ENCODE assay signal across 23 cellular contexts in the genomic region with DNA sequence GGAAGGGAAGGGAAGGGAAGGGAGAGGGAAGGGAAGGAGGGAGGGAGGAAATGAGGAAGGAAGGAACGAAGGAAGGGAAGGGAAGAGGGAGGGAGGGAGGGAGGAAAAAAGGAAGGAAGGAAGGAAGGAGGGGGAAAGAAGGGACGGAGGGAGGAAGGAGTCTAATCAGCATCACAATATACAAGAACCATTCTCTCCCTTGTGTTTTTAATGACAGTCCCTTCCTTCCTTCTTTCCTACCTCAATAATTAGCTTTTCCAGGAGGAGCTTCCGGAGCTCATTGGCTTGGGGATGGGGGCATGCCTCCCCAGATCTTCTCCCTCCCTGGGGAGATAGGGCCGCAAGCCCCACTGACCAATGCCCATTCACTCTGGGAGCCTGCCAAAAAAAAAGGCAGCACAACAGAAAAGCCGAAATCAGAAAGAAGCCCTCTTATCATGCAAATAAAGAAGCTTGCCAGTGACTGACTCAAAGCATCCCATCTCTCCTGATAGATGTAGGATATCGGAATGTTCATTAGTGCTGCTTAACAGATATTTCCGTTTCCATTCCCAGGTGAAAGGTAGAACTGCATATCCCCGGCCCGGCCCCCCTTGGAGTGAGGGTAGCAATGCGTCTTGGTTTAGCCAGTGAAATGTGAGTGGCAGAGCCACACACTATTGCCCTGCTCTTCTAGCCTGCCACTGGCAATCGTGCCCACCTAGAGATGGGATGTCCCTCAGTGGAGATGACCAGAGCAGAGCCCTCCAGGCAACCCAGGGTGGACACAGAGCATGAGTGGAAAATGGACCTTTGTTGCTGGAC.
"Had no signal": no experiment of that assay in that cellular context is flagged by ENCODE, and none has a peak within 500 bp of the region (broad histone marks: within the 10 kb centered on the region; RNA-seq: fewer than 3 reads in every experiment).

No MANE protein-coding gene starts in this region.

- H3K36me3 ChIP-seq: tibial nerve had no signal

- ATAC-seq: activated T-cell treated with anti-CD3 and anti-CD28 coated beads, Interleukin-2, amount 50 U/mL, for 72 hours; esophagus mucosa; left ventricle myocardium superior; natural killer cell treated with Interleukin-12 subunit alpha and Interleukin-12 subunit beta and Interleukin-15 and Interleukin-18, amount 100 ng/mL, for 72 hours; sciatic nerve; stimulated activated effector memory CD8-positive, alpha-beta T cell treated with anti-CD3 and anti-CD28 coated beads, Interleukin-12 subunit alpha, Interleukin-12 subunit beta, amount 100 ng/mL, for 72 hours; stimulated activated naive CD8-positive, alpha-beta T cell treated with anti-CD3 and anti-CD28 coated beads, Interleukin-15, amount 100 ng/mL, for 72 hours had no signal

- H3K9me3 Mint-ChIP-seq: activated CD4-positive, alpha-beta memory T cell treated with anti-CD3 and anti-CD28 coated beads for 36 hours; natural killer cell treated with Interleukin-12 subunit alpha and Interleukin-12 subunit beta and Interleukin-15 and Interleukin-18, amount 100 ng/mL, for 72 hours; stimulated activated effector memory CD8-positive, alpha-beta T cell treated with anti-CD3 and anti-CD28 coated beads, Interleukin-12 subunit alpha, Interleukin-12 subunit beta, amount 100 ng/mL, for 72 hours; stimulated activated naive CD8-positive, alpha-beta T cell treated with anti-CD3 and anti-CD28 coated beads, Interleukin-15, amount 100 ng/mL, for 72 hours had no signal

- H3K4me3 ChIP-seq: tibial nerve had no signal

- H3K27ac ChIP-seq: tibial nerve had no signal

- H3K36me3 Mint-ChIP-seq: activated CD4-positive, alpha-beta memory T cell treated with anti-CD3 and anti-CD28 coated beads for 36 hours; brain; natural killer cell treated with Interleukin-12 subunit alpha and Interleukin-12 subunit beta and Interleukin-15 and Interleukin-18, amount 100 ng/mL, for 72 hours; stimulated activated effector memory CD8-positive, alpha-beta T cell treated with anti-CD3 and anti-CD28 coated beads, Interleukin-12 subunit alpha, Interleukin-12 subunit beta, amount 100 ng/mL, for 72 hours had no signal

- DNase-seq: activated CD4-positive, alpha-beta memory T cell treated with anti-CD3 and anti-CD28 coated beads for 36 hours; activated CD4-positive, alpha-beta T cell treated with anti-CD3 and anti-CD28 coated beads for 48 hours; activated CD4-positive, CD25-positive, alpha-beta regulatory T cell; activated effector memory CD4-positive, alpha-beta T cell treated with Interleukin-2 at 50 U/mL for 16 hours; activated naive CD4-positive, alpha-beta T cell treated with anti-CD3 and anti-CD28 coated beads, Interleukin-2, amount 50 U/mL, for 16 hours; activated T-cell treated with anti-CD3 and anti-CD28 coated beads, Interleukin-2, amount 50 U/mL, for 72 hours; anterior cingulate cortex; dermis blood vessel endothelial cell; effector memory CD4-positive, alpha-beta T cell; foreskin melanocyte; left ventricle myocardium superior; mammary epithelial cell; midbrain; small intestine; stimulated activated CD4-positive, alpha-beta T cell treated with anti-CD3 and anti-CD28 coated beads, Interleukin-2, amount 100 ng/mL, for 24 hours; stimulated activated naive CD8-positive, alpha-beta T cell treated with anti-CD3 and anti-CD28 coated beads, Interleukin-15, amount 100 ng/mL, for 72 hours; T-helper 9 cell had no signal

- H3K4me1 ChIP-seq: tibial nerve had no signal

- H3K27ac Mint-ChIP-seq: activated CD4-positive, alpha-beta memory T cell treated with anti-CD3 and anti-CD28 coated beads for 36 hours; activated T-cell treated with anti-CD3 and anti-CD28 coated beads, Interleukin-2, amount 50 U/mL, for 72 hours; brain; natural killer cell treated with Interleukin-12 subunit alpha and Interleukin-12 subunit beta and Interleukin-15 and Interleukin-18, amount 100 ng/mL, for 72 hours; stimulated activated effector memory CD8-positive, alpha-beta T cell treated with anti-CD3 and anti-CD28 coated beads, Interleukin-12 subunit alpha, Interleukin-12 subunit beta, amount 100 ng/mL, for 72 hours; stimulated activated naive CD8-positive, alpha-beta T cell treated with anti-CD3 and anti-CD28 coated beads, Interleukin-15, amount 100 ng/mL, for 72 hours had no signal

- H3K27me3 ChIP-seq: tibial nerve had no signal

- H3K9me3 ChIP-seq: tibial nerve had no signal

- H3K4me3 Mint-ChIP-seq: activated CD4-positive, alpha-beta memory T cell treated with anti-CD3 and anti-CD28 coated beads for 36 hours; activated T-cell treated with anti-CD3 and anti-CD28 coated beads, Interleukin-2, amount 50 U/mL, for 72 hours; natural killer cell treated with Interleukin-12 subunit alpha and Interleukin-12 subunit beta and Interleukin-15 and Interleukin-18, amount 100 ng/mL, for 72 hours; stimulated activated effector memory CD8-positive, alpha-beta T cell treated with anti-CD3 and anti-CD28 coated beads, Interleukin-12 subunit alpha, Interleukin-12 subunit beta, amount 100 ng/mL, for 72 hours; stimulated activated naive CD8-positive, alpha-beta T cell treated with anti-CD3 and anti-CD28 coated beads, Interleukin-15, amount 100 ng/mL, for 72 hours had no signal
